Comparison of ENCODE assay signal across 10 cellular contexts in genomic region chr7:116633131-116633988, GRCh38. TPM values are rescaled to one million over a fixed set of nuclear protein-coding genes. Genes with fewer than 3 reads are reported as not detected.
DNase-seq lines count a peak whose midpoint lies in the region; ATAC-seq, FAIRE-seq and TF ChIP-seq lines count a peak whose summit lies in the region.
"Had no signal": no experiment of that assay in that cellular context is flagged by ENCODE, and none has a peak within 500 bp of the region (broad histone marks: within the 10 kb centered on the region; RNA-seq: fewer than 3 reads in every experiment).

No MANE protein-coding gene starts in this region.

- H2AFZ ChIP-seq in OCI-LY3 (ENCODE audit: low read depth, low read length), result peak overlapping the region; percentile 1; the same call in 1 of the 2 replicates
- peak overlapping the region; percentile 92 for H2AFZ ChIP-seq in keratinocyte (ENCODE audit: control insufficient read depth, low read length)

- H3K4me3 Mint-ChIP-seq in CD4-positive, alpha-beta T cell, result no peak overlapping the region
- no peak overlapping the region for H3K4me3 Mint-ChIP-seq in natural killer cell
- H3K4me3 Mint-ChIP-seq: CD8-positive, alpha-beta T cell had no signal

- no peaks in the 10 kb centered on the region for H3K9me3 Mint-ChIP-seq in CD4-positive, alpha-beta T cell
- H3K9me3 Mint-ChIP-seq in natural killer cell, result no peaks in the 10 kb centered on the region
- H3K9me3 Mint-ChIP-seq: CD8-positive, alpha-beta T cell had no signal

- H3K27me3 Mint-ChIP-seq in CD4-positive, alpha-beta T cell, result no peaks in the 10 kb centered on the region
- peaks cover 0 to 5% of the 10 kb centered on the region in 2 donors for H3K27me3 Mint-ChIP-seq in natural killer cell (ENCODE audit: low read depth in 2 of 2)

- H3K27ac Mint-ChIP-seq in CD4-positive, alpha-beta T cell, result no peak overlapping the region
- no peak overlapping the region for H3K27ac Mint-ChIP-seq in natural killer cell
- H3K27ac Mint-ChIP-seq: CD8-positive, alpha-beta T cell had no signal

- DNase-seq in AG20443 (ENCODE audit: low spot score) (peak; percentile 46), GM20000 (ENCODE audit: low spot score) (peak; percentile 31), keratinocyte (ENCODE audit: low read depth, low spot score) (peak; percentile 13), natural killer cell (no peak), SJCRH30 (no peak)
- no peak for DNase-seq in stimulated activated CD4-positive, alpha-beta T cell treated with anti-CD3 and anti-CD28 coated beads, Interleukin-4, amount 100 ng/mL, for 24 hours
- no peak for DNase-seq in CD4-positive, alpha-beta T cell
- DNase-seq: CD8-positive, alpha-beta T cell; T-helper 9 cell had no signal

- H3K9me3 ChIP-seq in OCI-LY3 (ENCODE audit: insufficient read depth, low read length), result no peaks in the 10 kb centered on the region
- H3K9me3 ChIP-seq in keratinocyte (ENCODE audit: control insufficient read depth, low read depth, low read length), result no peaks in the 10 kb centered on the region
- no peaks in the 10 kb centered on the region for H3K9me3 ChIP-seq in CD4-positive, alpha-beta T cell (ENCODE audit: control insufficient read depth, low read length)
- H3K9me3 ChIP-seq in SJCRH30 (replicated peaks), result no peaks in the 10 kb centered on the region

- H3K36me3 ChIP-seq in OCI-LY3 (replicated peaks; ENCODE audit: low read depth, low read length) (no peaks in the 10 kb centered on the region), keratinocyte (ENCODE audit: control insufficient read depth in 2 of 2, extremely low read depth in 1 of 2, insufficient read depth in 2 of 2, low read length in 2 of 2) (no peaks in the 10 kb centered on the region), SJCRH30 (no peaks in the 10 kb centered on the region)

- H3K27me3 ChIP-seq in OCI-LY3 (ENCODE audit: low read depth, low read length) (no peaks in the 10 kb centered on the region), keratinocyte (ENCODE audit: control insufficient read depth, extremely low read depth, insufficient read depth, low read length) (no peaks in the 10 kb centered on the region), SJCRH30 (no peaks in the 10 kb centered on the region)
- H3K27me3 ChIP-seq in CD4-positive, alpha-beta T cell (ENCODE audit: control insufficient read depth, insufficient read depth, low read length), result no peaks in the 10 kb centered on the region

- H3K4me2 ChIP-seq in OCI-LY3 (ENCODE audit: low read length) (peak overlapping the region; percentile 96), keratinocyte (ENCODE audit: control insufficient read depth, extremely low read depth, insufficient read depth, low read depth, low read length) (peak overlapping the region; percentile 94)

- FAIRE-seq in keratinocyte (lab: Jason Lieb, UNC), result peak; percentile 60

- H3K36me3 Mint-ChIP-seq in CD4-positive, alpha-beta T cell (ENCODE audit: low read depth), result no peaks in the 10 kb centered on the region
- no peaks in the 10 kb centered on the region for H3K36me3 Mint-ChIP-seq in natural killer cell
- H3K36me3 Mint-ChIP-seq: CD8-positive, alpha-beta T cell had no signal

- H3K4me1 Mint-ChIP-seq in CD4-positive, alpha-beta T cell (ENCODE audit: low read depth), result no peaks in the 10 kb centered on the region
- H3K4me1 Mint-ChIP-seq in natural killer cell, result no peaks in the 10 kb centered on the region

- no peak for ATAC-seq in CD4-positive, alpha-beta T cell (ENCODE audit: poor library complexity)
- ATAC-seq in natural killer cell, result no peak
- ATAC-seq: CD8-positive, alpha-beta T cell had no signal

- dilution Hi-C loops in keratinocyte (cut with MboI; ENCODE audit: extremely low pct_ligation_motif_present, low sequenced_read_pairs), result no loop called here

- 0 out of 2 replicates have a peak, but pooled peaks cover 5% of the 10 kb centered on the region for H3K79me2 ChIP-seq in OCI-LY3 (ENCODE audit: low read length)
- no peaks in the 10 kb centered on the region for H3K79me2 ChIP-seq in keratinocyte (ENCODE audit: control insufficient read depth, insufficient read depth, low read length)

- no peaks in the 10 kb centered on the region for H4K20me1 ChIP-seq in OCI-LY3 (ENCODE audit: insufficient read depth, low read length)
- no peaks in the 10 kb centered on the region for H4K20me1 ChIP-seq in keratinocyte (ENCODE audit: control insufficient read depth, extremely low read depth, insufficient read depth, low read length)

- POLR2A ChIA-PET in CD4-positive, alpha-beta T cell (lab: Charles Lee), result no interaction called here

- CTCF ChIA-PET in CD4-positive, alpha-beta T cell (lab: Charles Lee), result no interaction called here

- intact Hi-C loops in CD4-positive, alpha-beta T cell (cut with DNase I, micrococcal nuclease), result no loop called here
- intact Hi-C loops in natural killer cell (cut with micrococcal nuclease), result no loop called here

- H3K4me1 ChIP-seq in OCI-LY3 (ENCODE audit: low read length), result peaks cover 71% of the 10 kb centered on the region
- peaks cover 59% of the 10 kb centered on the region for H3K4me1 ChIP-seq in keratinocyte (ENCODE audit: control insufficient read depth, extremely low read depth, insufficient read depth, low read length)
- peaks cover 11% of the 10 kb centered on the region for H3K4me1 ChIP-seq in SJCRH30

- no peaks in the 10 kb centered on the region for H3K9me1 ChIP-seq in keratinocyte (ENCODE audit: control insufficient read depth, extremely low read depth, insufficient read depth, low read length)

- H3K27ac ChIP-seq in OCI-LY3 (ENCODE audit: low read length), result peak overlapping the region; percentile 99
- peak overlapping the region; percentile 97 for H3K27ac ChIP-seq in keratinocyte (ENCODE audit: control insufficient read depth, insufficient read depth, low read length)
- no peak overlapping the region for H3K27ac ChIP-seq in CD4-positive, alpha-beta T cell (ENCODE audit: low read depth, low read length)
- H3K27ac ChIP-seq in SJCRH30, result no peak overlapping the region

- peak overlapping the region; percentile 95 for H3K9ac ChIP-seq in OCI-LY3 (ENCODE audit: low read length)
- H3K9ac ChIP-seq in keratinocyte (ENCODE audit: control insufficient read depth, extremely low read depth, insufficient read depth, low read length), result peak overlapping the region; percentile 82

- no peak for TF ChIP-seq CTCF in GM20000 (IDR thresholded peaks at IDR 0.05; ENCODE audit: extremely low read depth, missing control alignments)
- TF ChIP-seq CTCF in OCI-LY3 (IDR thresholded peaks at IDR 0.05; ENCODE audit: low read depth, low read length), result peak; percentile 37
- no peak for TF ChIP-seq CTCF in keratinocyte (optimal IDR thresholded peaks at IDR 0.05 in 1 of 3, IDR thresholded peaks at IDR 0.05 in 1 of 3, conservative IDR thresholded peaks at IDR 0.05 in 1 of 3; ENCODE audit: extremely low read depth in 1 of 3, insufficient read depth in 2 of 3, low read length in 3 of 3)
- TF ChIP-seq CTCF in CD4-positive, alpha-beta T cell (IDR thresholded peaks at IDR 0.05), result no peak
- no peak for TF ChIP-seq CTCF in natural killer cell (IDR thresholded peaks at IDR 0.05)

- peak overlapping the region; percentile 53 for H3K4me3 ChIP-seq in OCI-LY3 (ENCODE audit: low read length)
- H3K4me3 ChIP-seq in keratinocyte (ENCODE audit: control insufficient read depth in 2 of 3, extremely low read depth in 1 of 3, insufficient read depth in 2 of 3, low read depth in 1 of 3, low read length in 3 of 3), result peak overlapping the region in 2 of 3 experiments; percentile 43 to 64
- H3K4me3 ChIP-seq in SJCRH30, result no peak overlapping the region

RNA-seq across cellular contexts. Expression of gene MET, which starts 38.6 kb away (rescaled TPM):
- 99.8 to 119 TPM (median 117 TPM) in 3 replicates for polyA plus RNA-seq in keratinocyte
- polyA plus RNA-seq in keratinocyte (2011; ENCODE audit: low read depth), result 34.1 TPM
- polyA plus RNA-seq in keratinocyte (2011; cell fraction: cytosol; rRNA removed), result 24.7 and 50.5 TPM in 2 replicates
- 132 and 150 TPM in 2 replicates for polyA plus RNA-seq in keratinocyte (2011; cell fraction: nucleus; rRNA removed)
- 32.0 and 81.0 TPM in 2 replicates for polyA plus RNA-seq in keratinocyte (2012; ENCODE audit: low replicate concordance)
- 224 to 424 TPM (median 361 TPM) in 3 replicates for polyA minus RNA-seq in keratinocyte
- polyA minus RNA-seq in keratinocyte (2011; cell fraction: cytosol; rRNA and poly(A)+ RNA removed), result 122 TPM
- 390 and 658 TPM in 2 replicates for polyA minus RNA-seq in keratinocyte (2011; cell fraction: nucleus; rRNA and poly(A)+ RNA removed)
- under 1 TPM in 1 of 2 experiments, not detected in 1; 0.14 TPM for total RNA-seq in CD4-positive, alpha-beta T cell
- total RNA-seq in natural killer cell, result under 1 TPM in 1 of 3 donors, not detected in 2; 0.16 TPM
- total RNA-seq in SJCRH30 (2014; rRNA removed; shearing (Covaris generic)), result 121 and 129 TPM in 2 replicates
- total RNA-seq: CD8-positive, alpha-beta T cell had no signal

Comparison
In these comparisons a context has a peak if more than half of its experiments do, and no peak if none do; other contexts are left out.
1. DNase-seq: peak in AG20443 (single experiment), GM20000 (single experiment) and keratinocyte (single experiment); none in stimulated activated CD4-positive, alpha-beta T cell treated with anti-CD3 and anti-CD28 coated beads, Interleukin-4, amount 100 ng/mL, for 24 hours (single experiment), CD4-positive, alpha-beta T cell (0 of 10), natural killer cell (single experiment) and SJCRH30 (0 of 2).
2. H3K27ac ChIP-seq: peak in OCI-LY3 (single experiment) and keratinocyte (single experiment); none in CD4-positive, alpha-beta T cell (single experiment) and SJCRH30 (single experiment).
3. RNA of gene MET, which starts 38.6 kb away (total RNA-seq): 121 to 129 TPM in SJCRH30; 0.14 TPM in CD4-positive, alpha-beta T cell and 0.16 TPM in natural killer cell; every median in the first group is over 100 times any median in the second.